28 cellular contexts compared by ENCODE assay signal in the genomic region with DNA sequence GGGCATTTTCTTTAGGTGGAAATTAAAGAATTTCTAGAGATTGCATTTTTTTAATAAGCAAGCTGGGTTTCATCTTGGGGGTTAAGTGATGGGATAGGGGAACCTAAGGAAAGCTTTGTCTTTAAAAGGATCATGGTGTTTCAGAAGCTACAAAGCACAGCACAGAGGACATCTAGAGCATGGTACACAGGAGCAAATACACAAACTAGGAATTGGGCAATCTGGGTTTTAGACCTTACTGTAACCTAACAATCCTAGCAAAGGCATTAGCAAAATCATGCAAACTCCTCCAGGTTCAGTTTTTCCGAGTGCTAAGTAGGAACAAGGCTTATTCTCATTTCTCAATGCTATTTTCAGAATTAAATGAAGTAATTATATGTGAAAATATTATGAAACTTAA.
"Had no signal": no experiment of that assay in that cellular context is flagged by ENCODE, and none has a peak within 500 bp of the region (broad histone marks: within the 10 kb centered on the region; RNA-seq: fewer than 3 reads in every experiment).

No MANE protein-coding gene starts in this region.

- H3K27ac Mint-ChIP-seq: dendritic cell treated with granulocyte-macrophage colony-stimulating factor and Interleukin-4, amounts not matched to agents 40 ng/mL and 50 ng/mL, for 4 days; effector memory CD8-positive, alpha-beta T cell had no signal

- H3K4me3 Mint-ChIP-seq: dendritic cell treated with granulocyte-macrophage colony-stimulating factor and Interleukin-4, amounts not matched to agents 40 ng/mL and 50 ng/mL, for 4 days; effector memory CD8-positive, alpha-beta T cell had no signal

- H3K36me3 ChIP-seq: colonic mucosa, esophagus muscularis mucosa, esophagus squamous epithelium, gastrocnemius medialis, gastroesophageal sphincter, heart left ventricle, heart right ventricle had no signal

- H3K4me1 ChIP-seq: colonic mucosa, esophagus muscularis mucosa, esophagus squamous epithelium, foreskin keratinocyte, gastrocnemius medialis, gastroesophageal sphincter, heart left ventricle, heart right ventricle had no signal

- FAIRE-seq: colon, endometrium, endothelial cell of umbilical vein, frontal cortex had no signal

- H3K4me3 ChIP-seq: colonic mucosa, coronary artery, dorsolateral prefrontal cortex, esophagus muscularis mucosa, esophagus squamous epithelium, gastrocnemius medialis, gastroesophageal sphincter, heart left ventricle, heart right ventricle had no signal

- ATAC-seq: effector memory CD8-positive, alpha-beta T cell; esophagus mucosa; foreskin keratinocyte; gastrocnemius medialis; gastroesophageal sphincter; heart left ventricle; heart right ventricle had no signal

- H3K27me3 ChIP-seq: colonic mucosa, dorsolateral prefrontal cortex, esophagus muscularis mucosa, esophagus squamous epithelium, foreskin keratinocyte, gastrocnemius medialis, gastroesophageal sphincter, heart left ventricle, heart right ventricle had no signal

- H3K27ac ChIP-seq: colonic mucosa, coronary artery, dorsolateral prefrontal cortex, epithelial cell of prostate, esophagus muscularis mucosa, esophagus squamous epithelium, foreskin keratinocyte, gastrocnemius medialis, gastroesophageal sphincter, heart left ventricle, heart right ventricle had no signal

- H3K27me3 Mint-ChIP-seq: dendritic cell treated with granulocyte-macrophage colony-stimulating factor and Interleukin-4, amounts not matched to agents 40 ng/mL and 50 ng/mL, for 4 days; effector memory CD8-positive, alpha-beta T cell had no signal

- H3K9me3 Mint-ChIP-seq: effector memory CD8-positive, alpha-beta T cell had no signal

- DNase-seq: colonic mucosa; cortex of kidney; dermis blood vessel endothelial cell; dorsolateral prefrontal cortex; effector CD4-positive, alpha-beta T cell; effector CD8-positive, alpha-beta T cell; effector memory CD4-positive, alpha-beta T cell; effector memory CD8-positive, alpha-beta T cell; erythroblast; esophagus squamous epithelium; foreskin fibroblast; foreskin keratinocyte; foreskin melanocyte; gastrocnemius medialis; glutamatergic neuron; head of caudate nucleus; heart left ventricle; heart right ventricle had no signal

- H3K9me3 ChIP-seq: colonic mucosa, esophagus muscularis mucosa, esophagus squamous epithelium, gastrocnemius medialis had no signal
